In genomic region chr13:75404721-75405120, GRCh38 we compare ENCODE assay signal across 16 cellular contexts.
DNase-seq lines count a peak whose midpoint lies in the region; ATAC-seq and TF ChIP-seq lines count a peak whose summit lies in the region.
"Had no signal": no experiment of that assay in that cellular context is flagged by ENCODE, and none has a peak within 500 bp of the region (broad histone marks: within the 10 kb centered on the region; RNA-seq: fewer than 3 reads in every experiment).

No MANE protein-coding gene starts in this region.

- H3K4me3 Mint-ChIP-seq in nephron = no peak overlapping the region

- no peaks in the 10 kb centered on the region for H3K9me3 ChIP-seq in left ventricle myocardium inferior (replicated peaks)
- H3K9me3 ChIP-seq: HAP-1, MG63, Peyer's patch had no signal

- DNase-seq in left ventricle myocardium inferior (no peak), left ventricle myocardium superior (no peak), NCI-H2171 treated with DMSO at 0.1 percent for 48 hours (lab: John Stamatoyannopoulos, UW) (peak; percentile 49), T-helper 1 cell (no peak), NCI-H2029 (lab: John Stamatoyannopoulos, UW) (no peak), glomerular visceral epithelial cell (ENCODE audit: extremely low spot score) (no peak)
- DNase-seq: AML-193, COR-L47, MG63, NCI-H1092 treated with DMSO at 0.1 percent for 48 hours, NCI-H446 treated with DMSO at 0.1 percent for 48 hours, Peyer's patch, SHP77 had no signal

- intact Hi-C loops in left ventricle myocardium inferior (cut with micrococcal nuclease) = no loop called here
- intact Hi-C loops in left ventricle myocardium superior (cut with micrococcal nuclease) = no loop called here

- peaks cover 9% of the 10 kb centered on the region for H3K9me3 Mint-ChIP-seq in nephron

- H3K27ac Mint-ChIP-seq in nephron = peak overlapping the region; percentile 69 to 76 (median 73)

- no peak overlapping the region for H3K4me3 ChIP-seq in left ventricle myocardium inferior
- H3K4me3 ChIP-seq: HAP-1, MG63, Peyer's patch had no signal

- peaks cover 13% of the 10 kb centered on the region for H3K36me3 Mint-ChIP-seq in nephron (ENCODE audit: low read depth)

- no peaks in the 10 kb centered on the region for H3K36me3 ChIP-seq in left ventricle myocardium inferior
- H3K36me3 ChIP-seq: HAP-1, MG63, Peyer's patch had no signal

- H3K27ac ChIP-seq in left ventricle myocardium inferior (replicated peaks) = peak overlapping the region; percentile 79
- H3K27ac ChIP-seq: Peyer's patch had no signal

- no peak for ATAC-seq in left ventricle myocardium superior
- ATAC-seq: SK-N-SH treated with all-trans-retinoic acid at 6 μM for 48 hours had no signal

- H3K4me1 Mint-ChIP-seq in nephron = peaks cover 68% of the 10 kb centered on the region

- H3K27me3 ChIP-seq in left ventricle myocardium inferior (ENCODE audit: low read depth) = no peaks in the 10 kb centered on the region
- H3K27me3 ChIP-seq: MG63, Peyer's patch had no signal

- H3K4me1 ChIP-seq in left ventricle myocardium inferior = peaks cover 63% of the 10 kb centered on the region
- H3K4me1 ChIP-seq: Peyer's patch had no signal

- H3K27me3 Mint-ChIP-seq in nephron (ENCODE audit: low read depth) = peaks cover 3% of the 10 kb centered on the region

- no peak for TF ChIP-seq CTCF in left ventricle myocardium inferior (IDR thresholded peaks at IDR 0.05; ENCODE audit: borderline replicate concordance)
- no peak for TF ChIP-seq CTCF in nephron (IDR thresholded peaks at IDR 0.05; ENCODE audit: unreplicated experiment in 3 of 3)
